In the genomic region with DNA sequence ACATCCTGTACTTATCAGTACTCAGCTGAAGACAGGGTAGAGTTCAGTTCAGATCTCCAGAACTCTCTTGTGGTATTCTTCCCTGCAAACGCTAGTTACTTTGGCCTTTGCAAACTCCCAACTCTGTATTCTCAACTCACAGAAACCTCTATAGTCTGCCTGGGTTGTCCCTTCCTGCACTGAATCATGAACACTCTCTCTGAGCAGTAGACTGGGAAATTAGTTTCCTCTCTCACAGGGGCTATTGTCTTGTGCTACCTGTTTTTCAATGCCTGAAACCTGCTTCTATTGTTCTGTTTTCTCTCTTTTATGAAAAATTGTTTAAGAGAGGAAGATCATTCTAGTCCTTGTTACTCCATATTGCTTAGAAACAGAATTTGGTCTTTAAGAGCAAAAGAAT, we compare ENCODE assay signal across 24 cellular contexts.
"Had no signal": no experiment of that assay in that cellular context is flagged by ENCODE, and none has a peak within 500 bp of the region (broad histone marks: within the 10 kb centered on the region; RNA-seq: fewer than 3 reads in every experiment).

No MANE protein-coding gene starts in this region.

- H3K4me3 Mint-ChIP-seq: activated B cell treated with CpG ODN at 0.5 μM for 24 hours; activated CD8-positive, alpha-beta T cell treated with anti-CD3 and anti-CD28 coated beads, Interleukin-2, amount 10 ng/mL, durations not matched to agents 7 days and 5 days; activated naive CD8-positive, alpha-beta T cell; activated T-cell treated with anti-CD3 and anti-CD28 coated beads, Interleukin-2, amount 50 U/mL, for 72 hours; central memory CD8-positive, alpha-beta T cell; memory B cell; naive thymus-derived CD8-positive, alpha-beta T cell; neural crest cell; T-helper 1 cell treated with Interleukin-12 subunit alpha and Interleukin-12 subunit beta and Interleukin-4 antibody, amounts not matched to agents 30 μg/mL and 1 μg/mL, for 36 hours had no signal

- H3K4me1 Mint-ChIP-seq: activated B cell treated with CpG ODN at 0.5 μM for 24 hours, memory B cell had no signal

- H3K4me2 ChIP-seq: hepatocyte had no signal

- H3K4me1 ChIP-seq: gastroesophageal sphincter, right atrium auricular region, suprapubic skin, tibial artery had no signal

- H3K79me2 ChIP-seq: hepatocyte had no signal

- H3K27ac Mint-ChIP-seq: activated B cell treated with CpG ODN at 0.5 μM for 24 hours; activated CD8-positive, alpha-beta T cell treated with anti-CD3 and anti-CD28 coated beads, Interleukin-2, amount 10 ng/mL, durations not matched to agents 7 days and 5 days; activated naive CD8-positive, alpha-beta T cell; activated T-cell treated with anti-CD3 and anti-CD28 coated beads, Interleukin-2, amount 50 U/mL, for 72 hours; memory B cell had no signal

- H3K9me3 Mint-ChIP-seq: activated T-cell treated with anti-CD3 and anti-CD28 coated beads, Interleukin-2, amount 50 U/mL, for 72 hours; central memory CD8-positive, alpha-beta T cell; T-helper 1 cell treated with Interleukin-12 subunit alpha and Interleukin-12 subunit beta and Interleukin-4 antibody, amounts not matched to agents 30 μg/mL and 1 μg/mL, for 36 hours had no signal

- H3K36me3 ChIP-seq: gastroesophageal sphincter, right atrium auricular region, suprapubic skin, tibial artery had no signal

- H3K27me3 ChIP-seq: gastroesophageal sphincter, hepatocyte, right atrium auricular region, suprapubic skin, tibial artery had no signal

- H3K4me3 ChIP-seq: gastroesophageal sphincter, hepatocyte, right atrium auricular region, suprapubic skin, tibial artery had no signal

- ATAC-seq: activated CD8-positive, alpha-beta T cell treated with anti-CD3 and anti-CD28 coated beads, Interleukin-2, amount 10 ng/mL, durations not matched to agents 7 days and 5 days; gastroesophageal sphincter; left cardiac atrium; naive thymus-derived CD8-positive, alpha-beta T cell had no signal

- H2AFZ ChIP-seq: hepatocyte had no signal

- H3K27me3 Mint-ChIP-seq: memory B cell had no signal

- DNase-seq: activated B cell treated with CpG ODN at 0.5 μM for 24 hours; activated CD4-positive, alpha-beta T cell treated with anti-CD3 and anti-CD28 coated beads, Interleukin-2, amount 50 U/mL, for 1 hour; activated CD8-positive, alpha-beta T cell treated with anti-CD3 and anti-CD28 coated beads, Interleukin-2, amount 10 ng/mL, durations not matched to agents 7 days and 5 days; activated naive CD4-positive, alpha-beta T cell treated with Interleukin-2 at 50 U/mL for 16 hours; activated T-cell treated with anti-CD3 and anti-CD28 coated beads for 4 hours; activated T-cell treated with anti-CD3 and anti-CD28 coated beads, Interleukin-2, amount 50 U/mL, for 72 hours; anterior cingulate cortex; effector CD8-positive, alpha-beta T cell; erythroblast; left cardiac atrium; midbrain; naive thymus-derived CD8-positive, alpha-beta T cell; stimulated activated naive CD4-positive, alpha-beta T cell; T-helper 9 cell; tibial artery had no signal

- H3K27ac ChIP-seq: gastroesophageal sphincter, hepatocyte, right atrium auricular region, suprapubic skin, tibial artery had no signal

- H3K9me3 ChIP-seq: gastroesophageal sphincter, right atrium auricular region, suprapubic skin, tibial artery had no signal
